ENCODE assay signal across 8 cellular contexts in the genomic region with DNA sequence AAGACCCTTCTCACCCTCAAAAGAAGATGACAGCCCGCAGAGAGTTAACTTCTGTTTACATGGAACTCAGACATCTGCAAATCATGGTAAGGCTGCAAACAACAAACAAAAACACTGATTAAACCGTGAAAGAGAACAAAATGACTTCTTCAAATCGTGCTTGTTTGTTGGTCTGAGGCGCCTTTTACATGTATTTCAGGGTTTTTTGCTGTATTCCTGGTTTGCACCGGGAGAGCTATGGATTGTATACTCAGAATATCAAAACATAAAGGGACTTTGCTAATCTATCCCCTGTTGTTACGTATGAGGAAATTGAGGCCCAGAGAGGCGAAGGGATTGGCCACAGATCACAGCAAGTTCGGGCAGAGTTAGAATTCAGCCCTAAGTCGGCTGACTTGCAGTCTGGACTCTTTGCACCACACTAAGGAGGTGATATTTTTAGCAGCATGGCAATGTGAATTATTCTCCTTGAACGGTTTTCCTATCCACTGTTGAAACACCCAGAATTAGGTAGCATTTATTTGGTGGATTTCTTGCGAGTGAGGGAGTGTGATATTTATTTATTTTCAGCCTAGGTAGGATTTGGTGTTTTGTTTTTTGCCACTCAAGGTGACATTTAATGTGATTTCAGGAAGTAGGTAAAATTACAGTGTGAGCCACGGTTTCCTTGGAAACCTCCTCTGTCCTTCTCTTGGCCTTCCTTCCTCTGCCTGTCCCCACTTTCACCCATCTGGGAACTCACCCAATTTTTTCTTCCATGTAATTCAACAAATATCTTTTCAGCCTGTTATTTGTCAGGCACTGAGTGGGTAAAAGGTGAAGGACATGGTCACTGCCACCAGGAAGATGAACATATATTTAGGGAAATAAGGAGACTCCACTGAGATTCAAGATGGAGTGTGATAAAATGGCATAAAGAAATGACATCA. TPM values are rescaled to one million over a fixed set of nuclear protein-coding genes. Genes with fewer than 3 reads are reported as not detected.
DNase-seq lines count a peak whose midpoint lies in the region; ATAC-seq and TF ChIP-seq lines count a peak whose summit lies in the region.

No MANE protein-coding gene starts in this region.

- CTCF ChIA-PET in Calu3 (lab: Charles Lee) (interaction anchor here (1.2 kb wide), 1 partner anchor 11 kb away, joined by 4 read pairs; no protein-coding TSS in a partner anchor), WTC11 (lab: Charles Lee) (interaction anchor here (1.3 to 1.4 kb wide), 3 partner anchors 61 to 109 kb away, joined by 3 to 4 read pairs (median 3); no protein-coding TSS in a partner anchor)

- H3K9me3 Mint-ChIP-seq in Calu3 (ENCODE audit: low read depth, unreplicated experiment) (no peaks in the 10 kb centered on the region), WTC11 (no peaks in the 10 kb centered on the region), nephron (no peaks in the 10 kb centered on the region)

- ATAC-seq in WTC11 (no peak), esophagus mucosa (peak; percentile 63), HG03565 (IDR thresholded peaks at IDR 0.05; ENCODE audit: unreplicated experiment) (no peak), HG03354 (IDR thresholded peaks at IDR 0.05; ENCODE audit: poor library complexity, severe bottlenecking, unreplicated experiment) (no peak), GM18517 (IDR thresholded peaks at IDR 0.05; ENCODE audit: unreplicated experiment) (no peak)

- no peaks in the 10 kb centered on the region for H3K27me3 Mint-ChIP-seq in Calu3 (ENCODE audit: unreplicated experiment)
- H3K27me3 Mint-ChIP-seq in WTC11 (ENCODE audit: low read depth), result no peaks in the 10 kb centered on the region; the same call in 1 of the 2 replicates
- no peaks in the 10 kb centered on the region for H3K27me3 Mint-ChIP-seq in nephron (ENCODE audit: low read depth)

- in situ Hi-C loops in KBM-7 (cut with MboI; ENCODE audit: low pct_unique_long_range_greater_than_20kb, low sequenced_read_pairs), result no loop called here

- TF ChIP-seq CTCF in Calu3 (IDR thresholded peaks at IDR 0.05; ENCODE audit: unreplicated experiment) (no peak), WTC11 (IDR thresholded peaks at IDR 0.05) (no peak), nephron (IDR thresholded peaks at IDR 0.05; ENCODE audit: unreplicated experiment in 3 of 3) (no peak)

- H3K4me1 Mint-ChIP-seq in Calu3 (ENCODE audit: low read depth, unreplicated experiment) (peaks cover 31% of the 10 kb centered on the region), WTC11 (peaks cover 31% of the 10 kb centered on the region), nephron (peaks cover 51% of the 10 kb centered on the region)

- H3K27ac Mint-ChIP-seq in Calu3 (ENCODE audit: unreplicated experiment) (peak overlapping the region; percentile 86), WTC11 (peak overlapping the region; percentile 87), nephron (peak overlapping the region; percentile 89 to 98 (median 95))

- H3K4me3 Mint-ChIP-seq in Calu3 (ENCODE audit: low read depth, unreplicated experiment), result peak overlapping the region; percentile 94
- peak overlapping the region; percentile 95 for H3K4me3 Mint-ChIP-seq in WTC11
- peak overlapping the region; percentile 92 to 97 (median 95) for H3K4me3 Mint-ChIP-seq in nephron

- DNase-seq in Calu3, result peak; percentile 12
- peak; percentile 70 for DNase-seq in KBM-7
- no peak for DNase-seq in WTC11 (ENCODE audit: low spot score)

- POLR2A ChIA-PET in WTC11 (lab: Charles Lee), result interaction anchor here (0.7 kb wide), 1 partner anchor 51 kb away, joined by 4 read pairs; no protein-coding TSS in a partner anchor

- peaks cover 49% of the 10 kb centered on the region for H3K36me3 Mint-ChIP-seq in Calu3 (ENCODE audit: insufficient read depth, unreplicated experiment)
- no peaks in the 10 kb centered on the region for H3K36me3 Mint-ChIP-seq in WTC11
- H3K36me3 Mint-ChIP-seq in nephron (ENCODE audit: low read depth), result no peaks in the 10 kb centered on the region

- intact Hi-C loops in Calu3 (cut with micrococcal nuclease; ENCODE audit: unreplicated experiment), result no loop called here

- TSS peak; percentile 35 for BruUV-seq in Calu3 (replicated peaks; lab: Mats Ljungman, UMichigan)

TF ChIP-seq in WTC11, 78 proteins besides CTCF, POLR2A, EP300 and RAD21:
- TF ChIP-seq MYBL2 (CRISPR knock-in tag; IDR thresholded peaks at IDR 0.05) (no peak), HMGA2 (CRISPR knock-in tag; IDR thresholded peaks at IDR 0.05) (no peak), SP1 (CRISPR knock-in tag; conservative IDR thresholded peaks at IDR 0.05) (no peak), GRHL2 (CRISPR knock-in tag; IDR thresholded peaks at IDR 0.05; ENCODE audit: insufficient replicate concordance, severe bottlenecking) (no peak), JUN (CRISPR knock-in tag; IDR thresholded peaks at IDR 0.05) (no peak), EMX1 (CRISPR knock-in tag; IDR thresholded peaks at IDR 0.05) (no peak), OVOL2 (CRISPR knock-in tag; IDR thresholded peaks at IDR 0.05; ENCODE audit: borderline replicate concordance) (no peak), ZNF219 (CRISPR knock-in tag; IDR thresholded peaks at IDR 0.05; ENCODE audit: borderline replicate concordance) (no peak), SMAD4 (CRISPR knock-in tag; IDR thresholded peaks at IDR 0.05) (no peak), FOXK1 (CRISPR knock-in tag; IDR thresholded peaks at IDR 0.05) (no peak), ZNF423 (CRISPR knock-in tag; IDR thresholded peaks at IDR 0.05) (no peak), NFATC4 (CRISPR knock-in tag; IDR thresholded peaks at IDR 0.05) (no peak), TEAD1 (CRISPR knock-in tag; IDR thresholded peaks at IDR 0.05) (no peak), PRRX2 (CRISPR knock-in tag; IDR thresholded peaks at IDR 0.05) (no peak)
- TF ChIP-seq, protein P1, sequence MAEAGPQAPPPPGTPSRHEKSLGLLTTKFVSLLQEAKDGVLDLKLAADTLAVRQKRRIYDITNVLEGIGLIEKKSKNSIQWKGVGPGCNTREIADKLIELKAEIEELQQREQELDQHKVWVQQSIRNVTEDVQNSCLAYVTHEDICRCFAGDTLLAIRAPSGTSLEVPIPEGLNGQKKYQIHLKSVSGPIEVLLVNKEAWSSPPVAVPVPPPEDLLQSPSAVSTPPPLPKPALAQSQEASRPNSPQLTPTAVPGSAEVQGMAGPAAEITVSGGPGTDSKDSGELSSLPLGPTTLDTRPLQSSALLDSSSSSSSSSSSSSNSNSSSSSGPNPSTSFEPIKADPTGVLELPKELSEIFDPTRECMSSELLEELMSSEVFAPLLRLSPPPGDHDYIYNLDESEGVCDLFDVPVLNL (CRISPR knock-in tag; IDR thresholded peaks at IDR 0.05; ENCODE audit: borderline replicate concordance, low read depth), result no peak
- TF ChIP-seq, protein P2, sequence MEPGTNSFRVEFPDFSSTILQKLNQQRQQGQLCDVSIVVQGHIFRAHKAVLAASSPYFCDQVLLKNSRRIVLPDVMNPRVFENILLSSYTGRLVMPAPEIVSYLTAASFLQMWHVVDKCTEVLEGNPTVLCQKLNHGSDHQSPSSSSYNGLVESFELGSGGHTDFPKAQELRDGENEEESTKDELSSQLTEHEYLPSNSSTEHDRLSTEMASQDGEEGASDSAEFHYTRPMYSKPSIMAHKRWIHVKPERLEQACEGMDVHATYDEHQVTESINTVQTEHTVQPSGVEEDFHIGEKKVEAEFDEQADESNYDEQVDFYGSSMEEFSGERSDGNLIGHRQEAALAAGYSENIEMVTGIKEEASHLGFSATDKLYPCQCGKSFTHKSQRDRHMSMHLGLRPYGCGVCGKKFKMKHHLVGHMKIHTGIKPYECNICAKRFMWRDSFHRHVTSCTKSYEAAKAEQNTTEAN (CRISPR knock-in tag; IDR thresholded peaks at IDR 0.05), result no peak
TF ChIP-seq in WTC11: peak in this region for 0.

RNA-seq across cellular contexts. Expression of a gene that starts 1.0 kb away (rescaled TPM):
- total RNA-seq in Calu3 (2022) (25.8 and 30.6 TPM in 2 replicates), WTC11 (2021) (30.2 to 32.8 TPM (median 31.4 TPM) in 3 replicates), esophagus mucosa (18.5 TPM)

RNA-seq across cellular contexts. Expression of a gene that starts 4.2 kb away (rescaled TPM):
- total RNA-seq in Calu3 (2022) (48.3 and 54.6 TPM in 2 replicates), WTC11 (2021) (56.5 to 63.8 TPM (median 57.1 TPM) in 3 replicates), esophagus mucosa (16.8 TPM)
